Comparison of ENCODE assay signal across 16 cellular contexts in genomic region chr1:195530961-195531360, GRCh38.
A peak's percentile ranks its signal among the peaks of the same experiment; 100 is the strongest.
DNase-seq lines count a peak whose midpoint lies in the region; ATAC-seq, FAIRE-seq and TF ChIP-seq lines count a peak whose summit lies in the region.
"Had no signal": no experiment of that assay in that cellular context is flagged by ENCODE, and none has a peak within 500 bp of the region (broad histone marks: within the 10 kb centered on the region; RNA-seq: fewer than 3 reads in every experiment).

No MANE protein-coding gene starts in this region.

- peak; percentile 56 for FAIRE-seq in D721Med (lab: Jason Lieb, UNC)
- FAIRE-seq: RCC 7860 had no signal

- no peak overlapping the region for H3K4me3 ChIP-seq in astrocyte of the spinal cord (ENCODE audit: low read depth, low read length)

- H3K27me3 Mint-ChIP-seq in HFFc6 (ENCODE audit: insufficient read depth), result peaks cover 1% of the 10 kb centered on the region; the same call in 1 of the 2 replicates
- H3K27me3 Mint-ChIP-seq: CD4-positive, alpha-beta T cell had no signal

- in situ Hi-C loops in astrocyte of the spinal cord (cut with HindIII; ENCODE audit: low sequenced_read_pairs), result no loop called here

- H3K27ac Mint-ChIP-seq in HFFc6, result peak overlapping the region; percentile 22; the same call in 1 of the 2 replicates
- H3K27ac Mint-ChIP-seq: CD4-positive, alpha-beta T cell had no signal

- ATAC-seq in HG03520 (IDR thresholded peaks at IDR 0.05; ENCODE audit: unreplicated experiment) (no peak), HG02884 (IDR thresholded peaks at IDR 0.05; ENCODE audit: unreplicated experiment) (no peak)

- H3K4me1 Mint-ChIP-seq in HFFc6 (ENCODE audit: low read depth), result peaks cover 23% of the 10 kb centered on the region

- no peaks in the 10 kb centered on the region; the same call in 1 of the 2 replicates for H3K9me3 Mint-ChIP-seq in HFFc6

- no peak for TF ChIP-seq CTCF in D721Med (IDR thresholded peaks at IDR 0.05; ENCODE audit: insufficient read depth, missing control alignments)
- no peak for TF ChIP-seq CTCF in HFFc6 (IDR thresholded peaks at IDR 0.05)
- no peak for TF ChIP-seq CTCF in astrocyte of the spinal cord (IDR thresholded peaks at IDR 0.05; ENCODE audit: low read depth, low read length)

- H3K36me3 Mint-ChIP-seq in HFFc6 (ENCODE audit: low read depth), result no peaks in the 10 kb centered on the region

- DNase-seq in D721Med (ENCODE audit: insufficient read length, low spot score) (no peak), HFFc6 (peak; percentile 43), astrocyte of the spinal cord (ENCODE audit: low read depth, low spot score) (peak; percentile 72), iris pigment epithelial cell (ENCODE audit: low read depth) (peak; percentile 2), HCEC 1CT (no peak), cerebellar cortex (ENCODE audit: low spot score) (no peak)
- DNase-seq: Calu3; CD4-positive, alpha-beta T cell; DMS79 treated with DMSO at 0.1 percent for 48 hours; MM.1S; NCI-H2029; NCI-H524; SHP77 had no signal

- no peak overlapping the region for H3K4me3 Mint-ChIP-seq in HFFc6
- H3K4me3 Mint-ChIP-seq: CD4-positive, alpha-beta T cell had no signal

Comparison
In these comparisons a context has a peak if more than half of its experiments do, and no peak if none do; other contexts are left out.
1. DNase-seq: peak in HFFc6 (single experiment), astrocyte of the spinal cord (single experiment) and iris pigment epithelial cell (single experiment); none in D721Med (single experiment), HCEC 1CT (single experiment) and cerebellar cortex (single experiment).